ENCODE assay signal across 24 cellular contexts in the genomic region with DNA sequence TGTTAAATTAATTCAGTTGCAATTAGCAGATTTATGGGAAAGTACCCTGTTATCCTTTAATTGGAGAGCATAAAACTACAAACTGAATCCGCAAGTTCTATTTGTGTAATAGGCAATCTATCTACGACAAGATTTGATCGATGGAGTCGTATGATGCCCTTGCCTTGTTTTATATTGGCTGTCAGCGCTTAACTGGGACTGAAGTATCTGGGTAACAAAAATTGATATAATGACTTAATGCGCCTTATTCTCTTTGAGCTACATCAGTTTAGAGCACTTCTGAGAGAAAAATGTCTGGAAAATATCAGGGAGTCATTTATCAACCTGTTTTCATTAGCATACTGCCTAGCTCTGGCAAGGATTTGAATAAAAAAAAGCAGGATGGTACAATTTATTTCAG.
"Had no signal": no experiment of that assay in that cellular context is flagged by ENCODE, and none has a peak within 500 bp of the region (broad histone marks: within the 10 kb centered on the region; RNA-seq: fewer than 3 reads in every experiment).

No MANE protein-coding gene starts in this region.

- DNase-seq: colonic mucosa; dermis blood vessel endothelial cell; dorsolateral prefrontal cortex; effector CD8-positive, alpha-beta T cell; effector memory CD8-positive, alpha-beta T cell; endodermal cell; erythroblast; esophagus squamous epithelium; foreskin fibroblast; foreskin melanocyte; gastrocnemius medialis; glutamatergic neuron; head of caudate nucleus; heart right ventricle; hippocampal formation; left cardiac atrium; left lung; left ventricle myocardium superior; lower lobe of right lung; mesenchymal stem cell; mucosa of descending colon; naive B cell had no signal

- H3K4me1 ChIP-seq: colonic mucosa, gastrocnemius medialis had no signal

- H3K27me3 ChIP-seq: colonic mucosa, esophagus squamous epithelium, gastrocnemius medialis, heart right ventricle, left lung had no signal

- H3K9me3 ChIP-seq: colonic mucosa, esophagus squamous epithelium, gastrocnemius medialis, left lung, lower lobe of right lung, mucosa of descending colon had no signal

- H3K36me3 ChIP-seq: colonic mucosa, esophagus squamous epithelium, gastrocnemius medialis, heart right ventricle, left lung, lower lobe of right lung had no signal

- H3K4me3 ChIP-seq: colonic mucosa, dorsolateral prefrontal cortex, esophagus squamous epithelium, gastrocnemius medialis, heart right ventricle, left lung, lower lobe of right lung, mucosa of descending colon had no signal

- ATAC-seq: effector memory CD8-positive, alpha-beta T cell; esophagus mucosa; gastrocnemius medialis; heart right ventricle; left cardiac atrium; left lung; left ventricle myocardium superior; lower lobe of right lung; mucosa of descending colon had no signal

- H3K27ac ChIP-seq: colonic mucosa, dorsolateral prefrontal cortex, epithelial cell of prostate, esophagus squamous epithelium, gastrocnemius medialis, heart right ventricle, left lung, lower lobe of right lung had no signal
